11 cellular contexts compared by ENCODE assay signal in the genomic region with DNA sequence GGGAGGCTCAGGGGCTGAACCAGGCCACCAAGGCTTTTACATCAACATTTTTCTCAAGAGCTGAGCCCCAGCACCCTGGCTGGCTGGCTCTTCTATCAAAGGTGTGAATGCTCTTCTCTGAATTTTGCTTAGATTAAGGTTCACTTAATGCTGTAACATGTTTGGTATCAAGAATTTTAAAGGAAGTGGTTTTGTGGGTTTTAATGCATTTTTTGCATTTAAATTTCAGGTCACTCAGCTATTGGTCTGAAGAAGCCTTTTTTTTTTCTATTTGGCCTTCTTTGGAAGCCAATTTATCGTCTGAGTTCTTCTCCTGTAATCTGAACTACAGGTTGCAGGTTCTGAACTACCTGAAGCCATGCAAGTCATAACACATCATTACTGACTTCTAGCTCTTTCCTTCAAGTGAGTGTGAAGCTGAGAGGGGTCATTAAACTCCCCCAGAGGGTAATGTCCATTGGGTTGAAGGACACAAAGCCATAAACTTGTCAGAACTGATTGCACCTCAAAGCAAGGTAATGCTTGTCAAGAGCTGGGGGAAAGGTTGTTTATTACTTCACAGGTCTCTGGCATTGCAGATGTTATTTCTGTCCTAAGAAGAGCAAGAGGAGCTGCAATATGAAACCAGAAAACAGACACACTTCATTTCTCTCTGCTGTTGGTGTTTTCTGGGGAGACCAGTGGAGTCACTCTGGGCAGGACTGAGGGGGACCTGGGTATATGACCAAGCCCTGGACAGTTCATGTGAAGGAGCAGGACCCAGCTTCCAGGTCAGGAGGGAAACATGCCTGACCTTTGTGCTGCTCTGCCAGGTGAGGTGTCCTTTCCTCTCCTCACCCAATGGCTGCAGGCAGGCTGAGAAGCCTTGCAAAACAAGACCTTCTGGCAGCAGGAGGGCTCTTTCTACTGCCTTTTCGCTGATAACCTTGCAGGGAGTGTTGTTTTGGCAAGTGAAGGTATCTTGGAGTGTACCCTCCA. TPM values are rescaled to one million over a fixed set of nuclear protein-coding genes. Genes with fewer than 3 reads are reported as not detected.
DNase-seq lines count a peak whose midpoint lies in the region; ATAC-seq and TF ChIP-seq lines count a peak whose summit lies in the region.
"Had no signal": no experiment of that assay in that cellular context is flagged by ENCODE, and none has a peak within 500 bp of the region (broad histone marks: within the 10 kb centered on the region; RNA-seq: fewer than 3 reads in every experiment).

No MANE protein-coding gene starts in this region.

- H3K9me3 Mint-ChIP-seq in central memory CD8-positive, alpha-beta T cell = no peaks in the 10 kb centered on the region

- intact Hi-C loops in thyroid gland (cut with DNase I) = loop anchor here (10.0 kb wide), 1 partner anchor 236 kb away; no protein-coding TSS in a partner anchor

- TF ChIP-seq POLR2A in thyroid gland (IDR thresholded peaks at IDR 0.05) = peak in 1 of 2 donors; percentile 17

- ATAC-seq in central memory CD8-positive, alpha-beta T cell (replicated peaks; ENCODE audit: extremely low read depth, poor library complexity, severe bottlenecking) = peak; percentile 92
- no peak for ATAC-seq in GM18858 (IDR thresholded peaks at IDR 0.05; ENCODE audit: unreplicated experiment)

- H3K36me3 Mint-ChIP-seq in central memory CD8-positive, alpha-beta T cell (ENCODE audit: insufficient read depth) = peaks cover 23% of the 10 kb centered on the region

- H3K4me3 Mint-ChIP-seq in central memory CD8-positive, alpha-beta T cell = peak overlapping the region; percentile 44

- peak overlapping the region; percentile 58 for H3K27ac ChIP-seq in KOPT-K1 (ENCODE audit: low read depth, low read length, poor library complexity, severe bottlenecking)
- H3K27ac ChIP-seq in thyroid gland = peak overlapping the region; percentile 50 to 74 (median 67)
- H3K27ac ChIP-seq: C4-2B, epithelial cell of prostate had no signal

- H3K27me3 Mint-ChIP-seq in central memory CD8-positive, alpha-beta T cell = no peaks in the 10 kb centered on the region

- no peak overlapping the region for H3K4me3 ChIP-seq in thyroid gland (replicated peaks in 1 of 3)

- H3K4me1 ChIP-seq in thyroid gland = peaks cover 36 to 46% of the 10 kb centered on the region in 2 donors

- H3K9me3 ChIP-seq in KOPT-K1 (ENCODE audit: insufficient read depth, low read length, poor library complexity, severe bottlenecking) (no peaks in the 10 kb centered on the region), thyroid gland (no peaks in the 10 kb centered on the region)

- WGBS in thyroid gland, 2 donors = 41 to 56% methylated on average over 2 of the region's 2 CpGs

- H3K36me3 ChIP-seq in KOPT-K1 (ENCODE audit: insufficient read depth, low read length) = no peaks in the 10 kb centered on the region
- H3K36me3 ChIP-seq in thyroid gland = no peaks in the 10 kb centered on the region

- H3K4me1 Mint-ChIP-seq in central memory CD8-positive, alpha-beta T cell = peaks cover 84% of the 10 kb centered on the region

- H3K27me3 ChIP-seq in thyroid gland = no peaks in the 10 kb centered on the region

- TF ChIP-seq CTCF in thyroid gland (IDR thresholded peaks at IDR 0.05) = peak in 1 of 6 experiments; percentile 13

- peak overlapping the region; percentile 88 for H3K27ac Mint-ChIP-seq in central memory CD8-positive, alpha-beta T cell (ENCODE audit: low read depth)

- peak; percentile 27 for DNase-seq in activated naive CD4-positive, alpha-beta T cell treated with Interleukin-2 at 50 U/mL for 16 hours
- DNase-seq in activated naive CD4-positive, alpha-beta T cell (lab: John Stamatoyannopoulos, UW) = no peak
- DNase-seq in central memory CD8-positive, alpha-beta T cell (ENCODE audit: low spot score in 2 of 2) = peak in 1 of 2 donors; percentile 56
- DNase-seq in thyroid gland (peak; percentile 62 to 64), SIG-M5 (lab: John Stamatoyannopoulos, UW) (no peak)
- no peak for DNase-seq in stimulated activated CD4-positive, alpha-beta T cell treated with anti-CD3 and anti-CD28 coated beads, Interleukin-12 subunit alpha, Interleukin-12 subunit beta, amount 100 ng/mL, for 4 hours
- DNase-seq: posterior cingulate gyrus had no signal

RNA-seq across cellular contexts. Expression of a gene that starts 26.1 kb away (rescaled TPM):
- 10 to 100 TPM; 42.1 to 78.3 (median 61.7) TPM for total RNA-seq in thyroid gland

Comparison
In these comparisons a context has a peak if more than half of its experiments do, and no peak if none do; other contexts are left out.
1. DNase-seq: peak in activated naive CD4-positive, alpha-beta T cell treated with Interleukin-2 at 50 U/mL for 16 hours (single experiment) and thyroid gland (2 of 2); none in activated naive CD4-positive, alpha-beta T cell (0 of 4), stimulated activated CD4-positive, alpha-beta T cell treated with anti-CD3 and anti-CD28 coated beads, Interleukin-12 subunit alpha, Interleukin-12 subunit beta, amount 100 ng/mL, for 4 hours (single experiment) and SIG-M5 (single experiment).